Comparison of ENCODE assay signal across 8 cellular contexts in genomic region chr22:32644252-32645100, GRCh38.
DNase-seq lines count a peak whose midpoint lies in the region; ATAC-seq and TF ChIP-seq lines count a peak whose summit lies in the region.

No MANE protein-coding gene starts in this region.

- peaks cover 6% of the 10 kb centered on the region for H3K9me3 Mint-ChIP-seq in nephron progenitor cell

- H3K27ac ChIP-seq in duodenal mucosa (ENCODE audit: low read depth, low read length): peak overlapping the region; percentile 26

- H3K9ac ChIP-seq in duodenal mucosa (ENCODE audit: low read depth in 1 of 2, low read length in 2 of 2): peak overlapping the region in 1 of 2 donors; percentile 39

- no peaks in the 10 kb centered on the region for H3K36me3 Mint-ChIP-seq in nephron progenitor cell (ENCODE audit: low read depth)

- peak overlapping the region; percentile 6 to 16 for H3K4me3 ChIP-seq in duodenal mucosa (ENCODE audit: low read depth in 1 of 2, low read length in 2 of 2)

- peaks cover 13% of the 10 kb centered on the region for H3K27me3 Mint-ChIP-seq in nephron progenitor cell (ENCODE audit: low read depth, poor library complexity)

- H3K27me3 ChIP-seq in duodenal mucosa (ENCODE audit: control insufficient read depth in 1 of 2, insufficient read depth in 2 of 2, low read length in 2 of 2): no peaks in the 10 kb centered on the region

- no peak for TF ChIP-seq CTCF in nephron progenitor cell (IDR thresholded peaks at IDR 0.05)

- H3K4me3 Mint-ChIP-seq in nephron progenitor cell: no peak overlapping the region

- no peaks in the 10 kb centered on the region for H3K9me3 ChIP-seq in duodenal mucosa (ENCODE audit: control insufficient read depth in 1 of 2, low read length in 2 of 2)

- DNase-seq in GF-D8 (lab: John Stamatoyannopoulos, UW): peak; percentile 30
- DNase-seq in nephron progenitor cell: no peak
- DNase-seq in AML-193 (lab: John Stamatoyannopoulos, UW): no peak
- DNase-seq in DMS114 treated with DMSO at 0.1 percent for 48 hours (lab: John Stamatoyannopoulos, UW; ENCODE audit: unreplicated experiment): no peak

- H3K4me1 ChIP-seq in duodenal mucosa (ENCODE audit: control insufficient read depth in 1 of 2, insufficient read depth in 2 of 2, low read length in 2 of 2): peaks cover 0 to 4% of the 10 kb centered on the region in 2 donors

- peak overlapping the region; percentile 57 for H3K27ac Mint-ChIP-seq in nephron progenitor cell

- H3K4me1 Mint-ChIP-seq in nephron progenitor cell: peaks cover 25% of the 10 kb centered on the region

- H3K36me3 ChIP-seq in duodenal mucosa (ENCODE audit: control insufficient read depth in 1 of 2, insufficient read depth in 2 of 2, low read length in 2 of 2): no peaks in the 10 kb centered on the region

- ATAC-seq in activated CD4-positive, CD25-positive, alpha-beta regulatory T cell treated with anti-CD3 and anti-CD28 coated beads, Interleukin-2, amount 50 U/mL, for 24 hours: peak; percentile 68 to 69
- no peak for ATAC-seq in GM19452 (IDR thresholded peaks at IDR 0.05; ENCODE audit: unreplicated experiment)
- ATAC-seq in HG03354 (IDR thresholded peaks at IDR 0.05; ENCODE audit: poor library complexity, severe bottlenecking, unreplicated experiment): no peak

Comparison
In these comparisons a context has a peak if more than half of its experiments do, and no peak if none do; other contexts are left out.
1. ATAC-seq: peak in activated CD4-positive, CD25-positive, alpha-beta regulatory T cell treated with anti-CD3 and anti-CD28 coated beads, Interleukin-2, amount 50 U/mL, for 24 hours (2 of 2); none in GM19452 (single experiment) and HG03354 (single experiment).